ENCODE assay signal across 18 cellular contexts in genomic region chr1:82534996-82535395, GRCh38.
"Had no signal": no experiment of that assay in that cellular context is flagged by ENCODE, and none has a peak within 500 bp of the region (broad histone marks: within the 10 kb centered on the region; RNA-seq: fewer than 3 reads in every experiment).

No MANE protein-coding gene starts in this region.

- H3K27ac ChIP-seq: KMS-11, Peyer's patch, RWPE1, SJCRH30, WERI-Rb-1 had no signal

- ATAC-seq: activated CD8-positive, alpha-beta T cell treated with anti-CD3 and anti-CD28 coated beads for 36 hours had no signal

- H3K27me3 ChIP-seq: Peyer's patch, SJCRH30 had no signal

- H3K4me3 ChIP-seq: Peyer's patch, SJCRH30 had no signal

- DNase-seq: activated CD4-positive, alpha-beta T cell treated with anti-CD3 and anti-CD28 coated beads for 4 hours; activated CD8-positive, alpha-beta memory T cell treated with anti-CD3 and anti-CD28 coated beads, Interleukin-2, amount 50 U/mL, for 4 hours; activated CD8-positive, alpha-beta T cell treated with anti-CD3 and anti-CD28 coated beads for 36 hours; activated naive CD4-positive, alpha-beta T cell; aorta; NCI-H1092; NCI-H1417; NCI-H1930; NCI-H510A treated with DMSO at 0.1 percent for 48 hours; NCI-H69; Peyer's patch; Right ventricle myocardium superior; SJCRH30; SK-N-SH; T-helper 1 cell; WERI-Rb-1 had no signal

- H3K36me3 ChIP-seq: Peyer's patch, SJCRH30, WERI-Rb-1 had no signal
